In the genomic region with DNA sequence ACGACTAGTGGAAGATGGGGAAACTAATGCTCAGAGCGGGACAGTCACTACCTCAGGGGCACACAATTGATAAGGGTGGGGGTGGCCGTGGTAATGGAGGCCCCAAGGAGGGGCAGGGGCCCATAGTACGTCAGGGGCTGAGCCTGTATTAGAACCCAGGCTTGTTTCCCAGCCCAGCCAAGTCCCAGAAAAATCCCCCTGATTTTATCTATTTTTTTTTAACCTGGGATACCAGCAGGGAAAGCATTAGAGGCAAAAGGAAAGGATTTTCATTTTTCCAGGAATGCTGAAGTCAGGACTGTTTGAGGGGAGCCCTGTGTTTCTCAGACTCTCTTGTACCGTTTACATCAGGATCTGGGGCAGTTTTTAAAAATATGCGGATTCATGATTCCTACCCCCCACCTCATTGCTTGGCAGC, we compare ENCODE assay signal across 8 cellular contexts. TPM values are rescaled to one million over a fixed set of nuclear protein-coding genes. Genes with fewer than 3 reads are reported as not detected.
DNase-seq lines count a peak whose midpoint lies in the region; ATAC-seq and TF ChIP-seq lines count a peak whose summit lies in the region.

No MANE protein-coding gene starts in this region.

- H3K9me3 Mint-ChIP-seq in activated CD8-positive, alpha-beta T cell treated with anti-CD3 and anti-CD28 coated beads for 36 hours: no peaks in the 10 kb centered on the region
- H3K9me3 Mint-ChIP-seq in stimulated activated effector memory CD8-positive, alpha-beta T cell treated with anti-CD3 and anti-CD28 coated beads, Interleukin-12 subunit alpha, Interleukin-12 subunit beta, amount 100 ng/mL, for 72 hours: no peaks in the 10 kb centered on the region

- peak overlapping the region; percentile 97 for H3K27ac Mint-ChIP-seq in activated CD8-positive, alpha-beta T cell treated with anti-CD3 and anti-CD28 coated beads for 36 hours
- peak overlapping the region; percentile 99 for H3K27ac Mint-ChIP-seq in stimulated activated effector memory CD8-positive, alpha-beta T cell treated with anti-CD3 and anti-CD28 coated beads, Interleukin-12 subunit alpha, Interleukin-12 subunit beta, amount 100 ng/mL, for 72 hours

- H3K36me3 ChIP-seq in HAP-1 (replicated peaks): peaks cover 7% of the 10 kb centered on the region
- no peaks in the 10 kb centered on the region for H3K36me3 ChIP-seq in iPS DF 6.9 (ENCODE audit: control insufficient read depth, insufficient read depth, low read length)

- in situ Hi-C loops in HAP-1 (cut with MboI; ENCODE audit: low sequenced_read_pairs): no loop called here

- POLR2A ChIA-PET in activated CD8-positive, alpha-beta T cell treated with anti-CD3 and anti-CD28 coated beads for 36 hours (lab: Charles Lee): interaction anchor here (1.1 to 2.5 kb wide), 4 partner anchors 13 to 109 kb away, joined by 3 to 8 read pairs (median 4); a partner anchor contains a TSS

- peaks cover 4% of the 10 kb centered on the region for H3K36me3 Mint-ChIP-seq in activated CD8-positive, alpha-beta T cell treated with anti-CD3 and anti-CD28 coated beads for 36 hours (ENCODE audit: low read depth)
- H3K36me3 Mint-ChIP-seq in stimulated activated effector memory CD8-positive, alpha-beta T cell treated with anti-CD3 and anti-CD28 coated beads, Interleukin-12 subunit alpha, Interleukin-12 subunit beta, amount 100 ng/mL, for 72 hours: peaks cover 10% of the 10 kb centered on the region

- H3K27ac ChIP-seq in iPS DF 6.9 (ENCODE audit: low read length): no peak overlapping the region

- WGBS in iPS DF 6.9 (ENCODE audit: insufficient coverage, insufficient read length): no CpG with 5 or more reads among the region's 6 CpGs

- H3K27me3 ChIP-seq in HAP-1 (ENCODE audit: low read depth) (no peaks in the 10 kb centered on the region), iPS DF 6.9 (ENCODE audit: control insufficient read depth, insufficient read depth, low read length) (no peaks in the 10 kb centered on the region)

- H3K4me1 Mint-ChIP-seq in activated CD8-positive, alpha-beta T cell treated with anti-CD3 and anti-CD28 coated beads for 36 hours (ENCODE audit: low read depth): peaks cover 31% of the 10 kb centered on the region
- H3K4me1 Mint-ChIP-seq in stimulated activated effector memory CD8-positive, alpha-beta T cell treated with anti-CD3 and anti-CD28 coated beads, Interleukin-12 subunit alpha, Interleukin-12 subunit beta, amount 100 ng/mL, for 72 hours: peaks cover 43% of the 10 kb centered on the region

- DNase-seq in HAP-1 (ENCODE audit: low spot score in 2 of 2): no peak
- no peak for DNase-seq in activated CD8-positive, alpha-beta T cell treated with anti-CD3 and anti-CD28 coated beads for 36 hours
- no peak for DNase-seq in iPS DF 6.9 (ENCODE audit: low read depth, low spot score)
- DNase-seq in stimulated activated effector memory CD8-positive, alpha-beta T cell treated with anti-CD3 and anti-CD28 coated beads, Interleukin-12 subunit alpha, Interleukin-12 subunit beta, amount 100 ng/mL, for 72 hours (ENCODE audit: low spot score in 2 of 2): no peak
- no peak for DNase-seq in islet precursor cell
- no peak for DNase-seq in anterior cingulate cortex (lab: John Stamatoyannopoulos, UW)

- CTCF ChIA-PET in activated CD8-positive, alpha-beta T cell treated with anti-CD3 and anti-CD28 coated beads for 36 hours (lab: Charles Lee): interaction anchor here (0.9 to 6.5 kb wide), 11 partner anchors 10 to 140 kb away, joined by 3 to 94 read pairs (median 3); a partner anchor contains a TSS

- no peaks in the 10 kb centered on the region for H3K9me3 ChIP-seq in HAP-1
- H3K9me3 ChIP-seq in iPS DF 6.9 (ENCODE audit: control insufficient read depth, insufficient read depth, low read length): no peaks in the 10 kb centered on the region

- H3K27me3 Mint-ChIP-seq in activated CD8-positive, alpha-beta T cell treated with anti-CD3 and anti-CD28 coated beads for 36 hours: no peaks in the 10 kb centered on the region

- H3K4me1 ChIP-seq in HAP-1: peaks cover 21% of the 10 kb centered on the region
- H3K4me1 ChIP-seq in iPS DF 6.9 (ENCODE audit: control insufficient read depth, insufficient read depth, low read length): peaks cover 5% of the 10 kb centered on the region; the same call in 1 of the 2 replicates

- H3K4me3 ChIP-seq in HAP-1: peak overlapping the region; percentile 66
- H3K4me3 ChIP-seq in iPS DF 6.9 (ENCODE audit: low read length): peak overlapping the region; percentile 6; the same call in 1 of the 2 replicates

- TF ChIP-seq CTCF in activated CD8-positive, alpha-beta T cell treated with anti-CD3 and anti-CD28 coated beads for 36 hours (IDR thresholded peaks at IDR 0.05): no peak

- H3K4me3 Mint-ChIP-seq in activated CD8-positive, alpha-beta T cell treated with anti-CD3 and anti-CD28 coated beads for 36 hours: peak overlapping the region; percentile 99
- peak overlapping the region; percentile 98 for H3K4me3 Mint-ChIP-seq in stimulated activated effector memory CD8-positive, alpha-beta T cell treated with anti-CD3 and anti-CD28 coated beads, Interleukin-12 subunit alpha, Interleukin-12 subunit beta, amount 100 ng/mL, for 72 hours

- intact Hi-C loops in activated CD8-positive, alpha-beta T cell treated with anti-CD3 and anti-CD28 coated beads for 36 hours (cut with micrococcal nuclease): loop anchor here (5.0 kb wide), 1 partner anchor 124 kb away; no protein-coding TSS in a partner anchor

- no peak for ATAC-seq in activated CD8-positive, alpha-beta T cell treated with anti-CD3 and anti-CD28 coated beads for 36 hours
- no peak for ATAC-seq in stimulated activated effector memory CD8-positive, alpha-beta T cell treated with anti-CD3 and anti-CD28 coated beads, Interleukin-12 subunit alpha, Interleukin-12 subunit beta, amount 100 ng/mL, for 72 hours
- ATAC-seq in HG02798 (IDR thresholded peaks at IDR 0.05; ENCODE audit: poor library complexity, unreplicated experiment): no peak
- no peak for ATAC-seq in HG02571 (IDR thresholded peaks at IDR 0.05; ENCODE audit: unreplicated experiment)

RNA-seq across cellular contexts. Expression of a gene that starts 0.4 kb away (rescaled TPM):
- under 1 TPM; 0.22 to 0.38 TPM for total RNA-seq in activated CD8-positive, alpha-beta T cell treated with anti-CD3 and anti-CD28 coated beads for 36 hours

RNA-seq across cellular contexts. Expression of a gene that starts 0.4 kb away (rescaled TPM):
- 10 to 100 TPM; 50.9 to 52.7 TPM for total RNA-seq in activated CD8-positive, alpha-beta T cell treated with anti-CD3 and anti-CD28 coated beads for 36 hours
